Comparison of ENCODE assay signal across 11 cellular contexts in the genomic region with DNA sequence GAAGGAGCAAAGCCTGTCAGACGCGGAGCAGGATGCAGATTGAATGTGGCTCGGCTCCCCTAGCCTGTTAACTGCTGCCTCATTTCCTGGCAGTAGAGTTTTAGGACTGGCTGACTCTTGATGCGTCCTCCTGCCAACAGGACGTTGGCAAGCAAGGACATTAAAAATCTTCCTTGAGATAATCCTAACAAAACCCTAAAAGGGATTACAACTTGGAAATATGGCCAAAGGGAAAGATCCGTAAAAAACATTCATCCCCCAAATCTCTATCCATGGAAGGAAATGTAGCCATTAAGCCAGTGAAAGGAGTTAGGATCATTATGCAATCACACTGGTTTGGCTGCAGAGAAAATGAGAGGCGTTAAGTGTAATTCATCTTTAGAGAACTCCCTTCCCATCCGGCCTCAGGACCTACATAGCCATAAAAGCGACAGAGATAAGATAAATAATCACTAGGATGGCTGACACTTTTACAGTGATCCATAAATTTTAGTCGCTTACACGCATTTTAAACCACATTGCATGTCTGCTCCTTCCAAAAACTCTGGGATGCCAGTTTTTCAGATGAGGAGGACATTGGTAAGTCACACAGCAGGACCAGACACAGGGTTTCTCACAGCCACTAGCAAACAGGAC. TPM values are rescaled to one million over a fixed set of nuclear protein-coding genes. Genes with fewer than 3 reads are reported as not detected.
DNase-seq lines count a peak whose midpoint lies in the region; ATAC-seq, FAIRE-seq and TF ChIP-seq lines count a peak whose summit lies in the region.
"Had no signal": no experiment of that assay in that cellular context is flagged by ENCODE, and none has a peak within 500 bp of the region (broad histone marks: within the 10 kb centered on the region; RNA-seq: fewer than 3 reads in every experiment).

No MANE protein-coding gene starts in this region.

- H3K4me1 ChIP-seq in endothelial cell of umbilical vein (ENCODE audit: control insufficient read depth, extremely low read depth, insufficient read depth, low read length): peaks cover 11% of the 10 kb centered on the region

- no peaks in the 10 kb centered on the region for H3K9me1 ChIP-seq in endothelial cell of umbilical vein (replicated peaks; ENCODE audit: control insufficient read depth, extremely low read depth, insufficient read depth, low read length)

- peak overlapping the region; percentile 58 for H3K4me2 ChIP-seq in endothelial cell of umbilical vein (ENCODE audit: insufficient read depth, low read length)

- intact Hi-C loops in endothelial cell of umbilical vein (cut with micrococcal nuclease): no loop called here

- no peak for ATAC-seq in stimulated activated naive CD8-positive, alpha-beta T cell treated with anti-CD3 and anti-CD28 coated beads, Interleukin-15, Interleukin-2, amounts not matched to agents 100 U/mL and 50 U/mL, for 24 hours

- H3K4me3 ChIP-seq in NB4 (ENCODE audit: low read depth, low read length): no peak overlapping the region
- H3K4me3 ChIP-seq in endothelial cell of umbilical vein (replicated peaks in 1 of 3; ENCODE audit: insufficient read depth in 1 of 3, low read depth in 1 of 3, low read length in 3 of 3): peak overlapping the region in 1 of 3 experiments; percentile 23

- no peak for TF ChIP-seq POLR2A in NB4 (IDR thresholded peaks at IDR 0.05; ENCODE audit: extremely low read depth, insufficient read length)
- no peak for TF ChIP-seq POLR2A in endothelial cell of umbilical vein (IDR thresholded peaks at IDR 0.05; ENCODE audit: low read depth, low read length)

- H3K9ac ChIP-seq in endothelial cell of umbilical vein (replicated peaks; ENCODE audit: extremely low read depth, insufficient read depth, low read length): peak overlapping the region; percentile 16

- in situ Hi-C loops in G401 (cut with HindIII; ENCODE audit: low sequenced_read_pairs): no loop called here

- no TSS peak for BruUV-seq in endothelial cell of umbilical vein (replicated peaks; lab: Mats Ljungman, UMichigan)

- DNase-seq in G401 (ENCODE audit: low spot score): peak; percentile 28
- peak; percentile 46 for DNase-seq in NB4 (ENCODE audit: low read depth)
- DNase-seq in endothelial cell of umbilical vein (ENCODE audit: low read depth, low spot score): peak; percentile 66
- peak; percentile 5 for DNase-seq in pulmonary artery endothelial cell (ENCODE audit: low read depth, low spot score)
- no peak for DNase-seq in globus pallidus (ENCODE audit: low spot score)
- no peak for DNase-seq in stimulated activated naive CD8-positive, alpha-beta T cell treated with anti-CD3 and anti-CD28 coated beads, Interleukin-15, Interleukin-2, amounts not matched to agents 100 U/mL and 50 U/mL, for 24 hours
- no peak for DNase-seq in NCI-H187 (lab: John Stamatoyannopoulos, UW)
- DNase-seq in NCI-H510A (lab: John Stamatoyannopoulos, UW): no peak
- DNase-seq: activated B cell treated with CpG ODN at 0.5 μM for 24 hours, GF-D8, NCI-H524 had no signal

- CTCF ChIA-PET in endothelial cell of umbilical vein (lab: Charles Lee): no interaction called here

- H2AFZ ChIP-seq in endothelial cell of umbilical vein (ENCODE audit: low read depth, low read length): peak overlapping the region; percentile 73

- no peaks in the 10 kb centered on the region for H3K36me3 ChIP-seq in endothelial cell of umbilical vein (ENCODE audit: control insufficient read depth in 2 of 2, extremely low read depth in 1 of 2, insufficient read depth in 2 of 2, low read length in 2 of 2)

- no peaks in the 10 kb centered on the region for H3K9me3 ChIP-seq in endothelial cell of umbilical vein (replicated peaks; ENCODE audit: control insufficient read depth, insufficient read depth, low read length)

- TF ChIP-seq CTCF in NB4 (IDR thresholded peaks at IDR 0.05; ENCODE audit: low read depth, low read length) (no peak), endothelial cell of umbilical vein (IDR thresholded peaks at IDR 0.05; ENCODE audit: extremely low read depth in 1 of 2, insufficient read depth in 1 of 2, low read depth in 1 of 2, low read length in 2 of 2) (no peak)

- POLR2A ChIA-PET in endothelial cell of umbilical vein (lab: Charles Lee): no interaction called here

- no peaks in the 10 kb centered on the region for H4K20me1 ChIP-seq in endothelial cell of umbilical vein (replicated peaks; ENCODE audit: control insufficient read depth, extremely low read depth, insufficient read depth, low read length)

- H3K79me2 ChIP-seq in endothelial cell of umbilical vein (ENCODE audit: control insufficient read depth, insufficient read depth, low read length): no peaks in the 10 kb centered on the region

- no peak overlapping the region for H3K27ac ChIP-seq in endothelial cell of umbilical vein (ENCODE audit: insufficient read depth, low read depth, low read length)

- dilution Hi-C loops in endothelial cell of umbilical vein (cut with MboI; ENCODE audit: extremely low pct_ligation_motif_present, low sequenced_read_pairs): no loop called here

- H3K27me3 ChIP-seq in endothelial cell of umbilical vein (ENCODE audit: control insufficient read depth in 2 of 2, insufficient read depth in 2 of 2, low read length in 2 of 2): no peaks in the 10 kb centered on the region

- peak; percentile 64 for FAIRE-seq in endothelial cell of umbilical vein (lab: Jason Lieb, UNC)

TF ChIP-seq in endothelial cell of umbilical vein, 7 proteins besides CTCF, POLR2A, EP300 and RAD21:
- no peak for TF ChIP-seq FOS (IDR thresholded peaks at IDR 0.05; ENCODE audit: borderline replicate concordance, insufficient read depth, low read length)
- no peak for TF ChIP-seq MAX (IDR thresholded peaks at IDR 0.05; ENCODE audit: insufficient read depth, insufficient read length)
- no peak for TF ChIP-seq EZH2 (IDR thresholded peaks at IDR 0.05; ENCODE audit: borderline replicate concordance, low read depth, low read length, severe bottlenecking)
- no peak for TF ChIP-seq JUN (IDR thresholded peaks at IDR 0.05; ENCODE audit: borderline replicate concordance, insufficient read depth, insufficient read length, low read depth)
- no peak for TF ChIP-seq MYC (IDR thresholded peaks at IDR 0.05; ENCODE audit: low read depth, low read length)

RNA-seq across cellular contexts. Expression of gene C3orf80, which starts 44.5 kb away (rescaled TPM):
- total RNA-seq in G401 (2014; rRNA removed; shearing (Covaris generic)): 0.25 TPM in 1 of 2 replicates, not detected in the other
- not detected in 2 replicates for total RNA-seq in endothelial cell of umbilical vein
- 0.03 and 0.04 TPM in 2 replicates for polyA plus RNA-seq in endothelial cell of umbilical vein
- polyA plus RNA-seq in endothelial cell of umbilical vein (2011; cell fraction: cytosol; rRNA removed): 0.03 TPM in 1 of 2 replicates, not detected in the other
- not detected in 2 replicates for polyA plus RNA-seq in endothelial cell of umbilical vein (2011; cell fraction: nucleus; rRNA removed)
- not detected in 2 replicates for polyA plus RNA-seq in endothelial cell of umbilical vein (2012)
- 0.12 TPM in 1 of 2 replicates, not detected in the other for polyA minus RNA-seq in endothelial cell of umbilical vein
- not detected for polyA minus RNA-seq in endothelial cell of umbilical vein (2011; cell fraction: cytosol; rRNA and poly(A)+ RNA removed)
- 0.29 TPM in 1 of 2 replicates, not detected in the other for polyA minus RNA-seq in endothelial cell of umbilical vein (2011; cell fraction: nucleus; rRNA and poly(A)+ RNA removed)
- total RNA-seq in pulmonary artery endothelial cell: 0.04 and 0.07 TPM in 2 replicates
- total RNA-seq: activated B cell treated with CpG ODN at 0.5 μM for 24 hours had no signal

Comparison
In these comparisons a context has a peak if more than half of its experiments do, and no peak if none do; other contexts are left out.
1. DNase-seq: peak in G401 (single experiment), NB4 (single experiment), endothelial cell of umbilical vein (single experiment) and pulmonary artery endothelial cell (single experiment); none in globus pallidus (single experiment), stimulated activated naive CD8-positive, alpha-beta T cell treated with anti-CD3 and anti-CD28 coated beads, Interleukin-15, Interleukin-2, amounts not matched to agents 100 U/mL and 50 U/mL, for 24 hours (single experiment), NCI-H187 (0 of 2) and NCI-H510A (single experiment).